In the genomic region with DNA sequence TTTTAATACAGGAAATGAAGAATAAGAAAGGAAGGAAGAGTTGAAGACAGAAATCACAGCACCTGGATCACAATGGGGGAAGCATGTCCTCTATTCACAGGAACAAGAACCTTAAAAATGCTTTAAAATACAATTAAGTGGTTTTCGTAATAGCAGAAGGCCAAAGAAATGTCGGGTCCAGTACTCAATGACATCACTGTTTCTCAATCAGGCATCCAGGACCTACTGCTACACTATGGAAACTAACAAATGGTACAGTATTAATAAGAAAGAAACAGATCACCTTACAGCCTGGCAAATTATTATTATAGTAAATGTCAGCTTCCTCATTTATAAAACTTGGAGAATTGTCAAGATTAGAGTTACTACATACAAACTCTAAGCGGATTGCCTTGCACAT, we compare ENCODE assay signal across 27 cellular contexts. TPM values are rescaled to one million over a fixed set of nuclear protein-coding genes. Genes with fewer than 3 reads are reported as not detected.
DNase-seq lines count a peak whose midpoint lies in the region; ATAC-seq and TF ChIP-seq lines count a peak whose summit lies in the region.
"Had no signal": no experiment of that assay in that cellular context is flagged by ENCODE, and none has a peak within 500 bp of the region (broad histone marks: within the 10 kb centered on the region; RNA-seq: fewer than 3 reads in every experiment).

No MANE protein-coding gene starts in this region.

- no peak overlapping the region for H3K9ac ChIP-seq in mesenchymal stem cell (ENCODE audit: low read length)
- H3K9ac ChIP-seq: KMS-11 had no signal

- H3K79me1 ChIP-seq in mesenchymal stem cell (replicated peaks; ENCODE audit: low read length, poor library complexity, severe bottlenecking), result peaks cover 12% of the 10 kb centered on the region

- H3K18ac ChIP-seq in mesenchymal stem cell (ENCODE audit: low read depth in 1 of 2, low read length in 2 of 2), result no peak overlapping the region

- intact Hi-C loops in sciatic nerve (cut with DNase I), result no loop called here

- no peak overlapping the region for H2BK12ac ChIP-seq in mesenchymal stem cell (ENCODE audit: low read length in 2 of 2)

- peaks cover 51% of the 10 kb centered on the region for H3K4me1 Mint-ChIP-seq in central memory CD8-positive, alpha-beta T cell

- no peak for TF ChIP-seq CTCF in HEK293 (tag by site-specific recombination; IDR thresholded peaks at IDR 0.05)

- H4K91ac ChIP-seq in mesenchymal stem cell (ENCODE audit: low read length), result no peak overlapping the region

- no peak overlapping the region for H3K4me2 ChIP-seq in mesenchymal stem cell (ENCODE audit: low read length, poor library complexity, severe bottlenecking)
- H3K4me2 ChIP-seq: KMS-11 had no signal

- peak overlapping the region; percentile 88 for H3K27ac Mint-ChIP-seq in central memory CD8-positive, alpha-beta T cell (ENCODE audit: low read depth)
- H3K27ac Mint-ChIP-seq: type B pancreatic cell had no signal

- H3K9me3 Mint-ChIP-seq in central memory CD8-positive, alpha-beta T cell, result no peaks in the 10 kb centered on the region
- H3K9me3 Mint-ChIP-seq: CD14-positive monocyte, HFFc6, nephron, type B pancreatic cell had no signal

- no peak overlapping the region for H2AK5ac ChIP-seq in mesenchymal stem cell (ENCODE audit: low read length, severe bottlenecking)

- H3K36me3 Mint-ChIP-seq in central memory CD8-positive, alpha-beta T cell (ENCODE audit: insufficient read depth), result peaks cover 63% of the 10 kb centered on the region

- no peak overlapping the region for H3K14ac ChIP-seq in mesenchymal stem cell (ENCODE audit: low read length in 2 of 2)

- H3K27me3 ChIP-seq in mesenchymal stem cell (ENCODE audit: control insufficient read depth in 1 of 2, insufficient read depth in 1 of 2, low read length in 2 of 2), result no peaks in the 10 kb centered on the region
- H3K27me3 ChIP-seq: breast epithelium, colonic mucosa, esophagus muscularis mucosa, ovary had no signal

- POLR2A ChIA-PET in HEK293 (lab: Yijun Ruan, JAX), result no interaction called here

- H2BK15ac ChIP-seq in mesenchymal stem cell (ENCODE audit: low read depth, poor library complexity, severe bottlenecking), result no peak overlapping the region

- CTCF ChIA-PET in HEK293 (lab: Yijun Ruan, JAX), result interaction anchor here (1.0 kb wide), 1 partner anchor 9 kb away, joined by 3 read pairs; no protein-coding TSS in a partner anchor

- WGBS in mesenchymal stem cell, result 94% methylated on average over 2 of the region's 3 CpGs

- H3K9me3 ChIP-seq in HEK293 (ENCODE audit: control insufficient read depth, insufficient read depth, low read depth, low read length) (no peaks in the 10 kb centered on the region), mesenchymal stem cell (ENCODE audit: control insufficient read depth, low read length) (no peaks in the 10 kb centered on the region)
- H3K9me3 ChIP-seq: breast epithelium, colonic mucosa, esophagus muscularis mucosa, ovary had no signal

- H3K23ac ChIP-seq in mesenchymal stem cell (ENCODE audit: low read length in 2 of 2), result no peak overlapping the region

- H3K36me3 ChIP-seq in HEK293 (ENCODE audit: control insufficient read depth in 2 of 2, insufficient read depth in 1 of 2, low read length in 2 of 2) (peaks cover 9 to 13% of the 10 kb centered on the region in 2 experiments), mesenchymal stem cell (ENCODE audit: control insufficient read depth in 1 of 2, insufficient read depth in 2 of 2, low read depth in 1 of 2, low read length in 2 of 2) (peaks cover 5 to 19% of the 10 kb centered on the region in 2 experiments)
- H3K36me3 ChIP-seq: breast epithelium, ovary had no signal

- H3K4me3 ChIP-seq in HEK293 (ENCODE audit: low read depth, low read length), result no peak overlapping the region
- H3K4me3 ChIP-seq in mesenchymal stem cell (ENCODE audit: insufficient read depth in 1 of 2, low read depth in 1 of 2, low read length in 2 of 2), result no peak overlapping the region
- H3K4me3 ChIP-seq: breast epithelium, colonic mucosa, esophagus muscularis mucosa, lung, ovary had no signal

- ATAC-seq in central memory CD8-positive, alpha-beta T cell (replicated peaks; ENCODE audit: extremely low read depth, poor library complexity, severe bottlenecking), result no peak
- no peak for ATAC-seq in left lobe of liver
- ATAC-seq in sciatic nerve, result no peak

- no peak overlapping the region for H2BK5ac ChIP-seq in mesenchymal stem cell (ENCODE audit: low read depth, low read length, poor library complexity, severe bottlenecking)

- no peak overlapping the region for H2AFZ ChIP-seq in mesenchymal stem cell (ENCODE audit: low read depth, low read length)

- peak overlapping the region; percentile 68 for H3K4me3 Mint-ChIP-seq in central memory CD8-positive, alpha-beta T cell
- H3K4me3 Mint-ChIP-seq: CD14-positive monocyte, HFFc6, nephron, type B pancreatic cell had no signal

- H3K4ac ChIP-seq in mesenchymal stem cell (ENCODE audit: low read depth in 1 of 2, low read length in 2 of 2), result no peak overlapping the region

- no peak overlapping the region for H4K8ac ChIP-seq in mesenchymal stem cell (ENCODE audit: low read length)

- H2BK120ac ChIP-seq in mesenchymal stem cell (ENCODE audit: low read depth, low read length), result no peak overlapping the region

- no peaks in the 10 kb centered on the region for H3K27me3 Mint-ChIP-seq in central memory CD8-positive, alpha-beta T cell
- H3K27me3 Mint-ChIP-seq: type B pancreatic cell had no signal

- no peaks in the 10 kb centered on the region; the same call in none of the 2 replicates for H3K4me1 ChIP-seq in HEK293 (ENCODE audit: control insufficient read depth, insufficient read depth, low read length)
- H3K4me1 ChIP-seq in mesenchymal stem cell (ENCODE audit: control insufficient read depth, insufficient read depth, low read depth, low read length), result no peaks in the 10 kb centered on the region
- H3K4me1 ChIP-seq: breast epithelium, colonic mucosa had no signal

- DNase-seq in CD1c-positive myeloid dendritic cell (ENCODE audit: extremely low spot score), result peak; percentile 11
- DNase-seq in central memory CD8-positive, alpha-beta T cell (ENCODE audit: low spot score in 2 of 2), result no peak
- DNase-seq in mesenchymal stem cell, result peak; percentile 44
- DNase-seq in ecto neural progenitor cell (ENCODE audit: low spot score), result no peak
- no peak for DNase-seq in left lobe of liver (ENCODE audit: low spot score)
- DNase-seq in sciatic nerve (ENCODE audit: low spot score), result no peak
- DNase-seq: activated CD4-positive, alpha-beta T cell treated with anti-CD3 and anti-CD28 coated beads for 48 hours; activated naive CD4-positive, alpha-beta T cell treated with anti-CD3 and anti-CD28 coated beads, Interleukin-2, amount 50 U/mL, for 16 hours; amygdala; colonic mucosa; DMS 273 treated with DMSO at 0.1 percent for 48 hours; EL; glutamatergic neuron; HFFc6; kidney; ovary; stimulated activated CD4-positive, alpha-beta T cell treated with anti-CD3 and anti-CD28 coated beads, Interleukin-2, amount 100 ng/mL, for 48 hours; T1000; WERI-Rb-1 had no signal

- H3K27ac ChIP-seq in HEK293 (ENCODE audit: extremely low read depth, low read depth, low read length), result no peak overlapping the region
- no peak overlapping the region for H3K27ac ChIP-seq in mesenchymal stem cell (ENCODE audit: low read length, poor library complexity, severe bottlenecking)
- H3K27ac ChIP-seq: breast epithelium, colonic mucosa, KMS-11, ovary, WERI-Rb-1 had no signal

TF ChIP-seq in HEK293, 187 proteins besides CTCF, POLR2A, EP300 and RAD21:
- TF ChIP-seq ATF2 (tag by site-specific recombination; IDR thresholded peaks at IDR 0.05; ENCODE audit: low read depth) (peak; percentile 42; the same call in 1 of the 2 replicates), ZNF843 (tag by site-specific recombination; IDR thresholded peaks at IDR 0.05) (no peak)

RNA-seq across cellular contexts. Expression of gene HNRNPLL, which starts 15.8 kb away (rescaled TPM):
- polyA plus RNA-seq in mesenchymal stem cell (2013, experiment 1 of 2), result 23.5 TPM
- polyA plus RNA-seq in mesenchymal stem cell (2013, experiment 2 of 2), result 24.4 TPM
- 12.3 TPM for total RNA-seq in left lobe of liver
- 50.2 TPM for total RNA-seq in sciatic nerve

Comparison
In these comparisons a context has a peak if more than half of its experiments do, and no peak if none do; other contexts are left out.
1. DNase-seq: peak in CD1c-positive myeloid dendritic cell (single experiment) and mesenchymal stem cell (single experiment); none in central memory CD8-positive, alpha-beta T cell (0 of 2), ecto neural progenitor cell (single experiment), left lobe of liver (single experiment) and sciatic nerve (single experiment).